8 cellular contexts compared by ENCODE assay signal in the genomic region with DNA sequence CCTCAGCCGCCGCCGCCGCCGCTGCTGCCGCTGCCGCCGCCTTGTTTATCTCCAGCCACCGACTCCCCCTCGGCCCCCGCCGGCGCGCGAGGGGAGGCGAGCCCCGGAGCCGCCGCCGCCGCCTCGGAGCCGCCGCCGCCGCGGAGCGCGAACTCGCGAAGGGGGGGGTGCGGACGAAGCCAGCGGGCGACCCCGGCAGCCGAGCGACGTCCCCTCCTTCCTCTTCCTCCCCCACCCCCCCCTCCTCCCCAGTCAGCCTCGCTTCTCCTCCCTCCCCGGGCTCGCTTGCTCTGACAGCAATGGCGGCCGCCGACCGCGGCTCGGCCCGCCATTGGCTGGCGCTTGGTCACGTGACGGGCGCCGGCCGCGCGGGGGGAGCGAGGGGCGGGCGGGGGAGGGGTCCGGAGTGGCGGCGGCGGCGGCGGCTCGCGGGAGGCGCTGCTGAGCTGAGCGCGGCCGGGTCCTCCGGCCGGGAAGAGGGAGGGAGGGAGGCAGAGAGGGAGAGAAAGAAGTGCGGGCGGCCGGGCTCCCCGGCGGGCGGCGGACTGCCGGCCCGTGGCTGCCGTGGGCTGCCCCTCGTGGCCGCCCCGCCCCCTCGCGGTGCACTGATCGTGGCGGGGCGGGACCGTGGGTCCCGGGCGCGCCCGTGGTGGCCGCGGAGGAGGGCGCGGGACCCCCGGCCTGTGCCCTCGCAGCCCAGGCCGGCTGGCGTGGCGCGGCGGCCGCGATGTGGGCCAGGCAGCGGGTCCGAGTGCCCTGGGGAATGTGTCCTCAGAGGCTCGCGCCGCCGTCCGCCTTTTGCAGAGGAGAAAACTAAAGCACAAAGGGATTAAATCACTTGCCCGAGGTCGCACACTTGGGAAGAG. TPM values are rescaled to one million over a fixed set of nuclear protein-coding genes. Genes with fewer than 3 reads are reported as not detected.
DNase-seq lines count a peak whose midpoint lies in the region; ATAC-seq and TF ChIP-seq lines count a peak whose summit lies in the region.

A gene (minus strand): TSS at position 301 of the 866 bp plus-strand sequence. CDS start 562 bp downstream, outside the sequence.

- peak within 1 kb of the TSS; percentile 51 to 95; a peak in 3 of 4 replicates for H4K8ac ChIP-seq in IMR-90 (ENCODE audit: low read depth in 2 of 2, low read length in 2 of 2)

- H3K9me3 Mint-ChIP-seq in activated T-cell treated with anti-CD3 and anti-CD28 coated beads, Interleukin-2, amount 50 U/mL, for 72 hours = no peaks in the 10 kb centered on the region

- H3K23ac ChIP-seq in IMR-90 (ENCODE audit: low read depth, low read length) = peak within 1 kb of the TSS; percentile 89

- WGBS in IMR-90 (ENCODE audit: extremely low coverage in 2 of 2, insufficient read length in 1 of 2), 2 experiments = 5% methylated on average over 27 of the region's 119 CpGs; no CpG with 5 or more reads in 1 of the 2 experiments
- WGBS in esophagus muscularis mucosa = under 1% methylated on average over 40 of the region's 119 CpGs

- H3K4me3 ChIP-seq in IMR-90 (ENCODE audit: insufficient read depth, low read depth, low read length) (peak within 1 kb of the TSS; percentile 58), Peyer's patch (peak within 1 kb of the TSS; percentile 67 to 97 (median 76)), esophagus muscularis mucosa (peak within 1 kb of the TSS; percentile 70 to 97 (median 76))

- H3K27me3 Mint-ChIP-seq in activated T-cell treated with anti-CD3 and anti-CD28 coated beads, Interleukin-2, amount 50 U/mL, for 72 hours (ENCODE audit: low read depth) = no peaks in the 10 kb centered on the region

- peak within 1 kb of the TSS; percentile 79 for H2BK5ac ChIP-seq in IMR-90 (ENCODE audit: low read depth, low read length, poor library complexity, severe bottlenecking)

- H3K14ac ChIP-seq in IMR-90 (replicated peaks; ENCODE audit: low read depth, low read length) = peak within 1 kb of the TSS; percentile 87

- TF ChIP-seq POLR2A in IMR-90 (IDR thresholded peaks at IDR 0.05; ENCODE audit: low read depth, low read length) (peak; percentile 57; the same call in 1 of the 2 replicates), Peyer's patch (IDR thresholded peaks at IDR 0.05) (peak in 1 of 2 donors; percentile 47), esophagus muscularis mucosa (IDR thresholded peaks at IDR 0.05; ENCODE audit: low read depth) (no peak)

- peak within 1 kb of the TSS; percentile 41 for H2BK20ac ChIP-seq in IMR-90 (ENCODE audit: low read depth, low read length)

- H3K9me3 ChIP-seq in IMR-90 (ENCODE audit: control insufficient read depth, insufficient read depth, low read length) (no peaks in the 10 kb centered on the region), Peyer's patch (no peaks in the 10 kb centered on the region), esophagus muscularis mucosa (no peaks in the 10 kb centered on the region)

- H3K4me2 ChIP-seq in IMR-90 (ENCODE audit: low read depth, low read length) = peak within 1 kb of the TSS; percentile 82

- in situ Hi-C loops in IMR-90 (cut with MboI; ENCODE audit: low sequenced_read_pairs) = no loop called here

- H3K4me1 Mint-ChIP-seq in activated T-cell treated with anti-CD3 and anti-CD28 coated beads, Interleukin-2, amount 50 U/mL, for 72 hours (ENCODE audit: low read depth) = peaks cover 48% of the 10 kb centered on the region

- H3K4ac ChIP-seq in IMR-90 (ENCODE audit: low read depth, low read length) = peak within 1 kb of the TSS; percentile 96

- TF ChIP-seq EP300 in esophagus muscularis mucosa (IDR thresholded peaks at IDR 0.05) = no peak

- H3K27me3 ChIP-seq in IMR-90 (ENCODE audit: control insufficient read depth, insufficient read depth, low read length) = no peaks in the 10 kb centered on the region
- no peaks in the 10 kb centered on the region for H3K27me3 ChIP-seq in Peyer's patch
- no peaks in the 10 kb centered on the region for H3K27me3 ChIP-seq in esophagus muscularis mucosa

- H2BK15ac ChIP-seq in IMR-90 (ENCODE audit: low read depth, low read length) = peak within 1 kb of the TSS; percentile 23; the same call in 1 of the 3 replicates

- H2AK9ac ChIP-seq in IMR-90 (replicated peaks; ENCODE audit: low read depth, low read length, poor library complexity) = peak within 1 kb of the TSS; percentile 95

- H3K27ac ChIP-seq in IMR-90 (ENCODE audit: insufficient read depth, low read length) (peak within 1 kb of the TSS; percentile 91), Peyer's patch (peak within 1 kb of the TSS; percentile 93 to 100 (median 96)), esophagus muscularis mucosa (replicated peaks in 1 of 4) (peak within 1 kb of the TSS; percentile 89 to 97 (median 95))

- H3K18ac ChIP-seq in IMR-90 (ENCODE audit: low read depth, low read length) = peak within 1 kb of the TSS; percentile 78

- H2BK120ac ChIP-seq in IMR-90 (ENCODE audit: low read depth, low read length) = peak within 1 kb of the TSS; percentile 75

- POLR2A ChIA-PET in IMR-90 (lab: Charles Lee; ENCODE audit: unreplicated experiment) = no interaction called here

- H3K79me1 ChIP-seq in IMR-90 (ENCODE audit: low read depth in 1 of 2, low read length in 2 of 2) = peaks cover 4 to 21% of the 10 kb centered on the region in 2 experiments; a peak in 3 of 4 replicates

- peaks cover 4% of the 10 kb centered on the region; the same call in 1 of the 2 replicates for H3K9me1 ChIP-seq in IMR-90 (ENCODE audit: insufficient read depth, low read length)

- H4K91ac ChIP-seq in IMR-90 (ENCODE audit: insufficient read depth, low read depth, low read length) = peak within 1 kb of the TSS; percentile 63

- DNase-seq in DMS 273 treated with DMSO at 0.1 percent for 48 hours (lab: John Stamatoyannopoulos, UW) = peak; percentile 63
- peak; percentile 78 for DNase-seq in IMR-90
- DNase-seq in Peyer's patch = peak; percentile 83 to 93 (median 93)
- peak; percentile 85 to 91 for DNase-seq in activated T-cell treated with anti-CD3 and anti-CD28 coated beads, Interleukin-2, amount 50 U/mL, for 72 hours
- DNase-seq in esophagus muscularis mucosa (ENCODE audit: extremely low spot score) = peak; percentile 97
- peak; percentile 88 for DNase-seq in myocyte (ENCODE audit: low read depth)
- peak; percentile 69 to 87 for DNase-seq in stimulated activated CD8-positive, alpha-beta memory T cell treated with anti-CD3 and anti-CD28 coated beads, Interleukin-7, amount 100 ng/mL, for 4 hours (ENCODE audit: low read depth in 2 of 2)

- no TSS peak for BruUV-seq in IMR-90 (replicated peaks; lab: Mats Ljungman, UMichigan)

- H3K4me3 Mint-ChIP-seq in activated T-cell treated with anti-CD3 and anti-CD28 coated beads, Interleukin-2, amount 50 U/mL, for 72 hours = peak within 1 kb of the TSS; percentile 97

- peak within 1 kb of the TSS; percentile 93 for H2AFZ ChIP-seq in IMR-90 (replicated peaks; ENCODE audit: low read length, poor library complexity)

- H3K4me1 ChIP-seq in IMR-90 (ENCODE audit: control insufficient read depth, insufficient read depth, low read length) (0 out of 2 replicates have a peak, but pooled peaks cover 1% of the 10 kb centered on the region), Peyer's patch (peaks cover 0 to 25% (median 5%) of the 10 kb centered on the region in 4 donors), esophagus muscularis mucosa (peaks cover 32 to 42% (median 36%) of the 10 kb centered on the region in 4 donors)

- intact Hi-C loops in IMR-90 (cut with micrococcal nuclease) = loop anchor here (1.0 to 5.0 kb wide), 7 partner anchors 105 to 415 kb away; no protein-coding TSS in a partner anchor
- intact Hi-C loops in esophagus muscularis mucosa (cut with DNase I) = loop anchor here (2.0 to 5.0 kb wide), 2 partner anchors 250 to 321 kb away; no protein-coding TSS in a partner anchor

- peak; percentile 49 for TF ChIP-seq CTCF in IMR-90 (conservative IDR thresholded peaks at IDR 0.05; ENCODE audit: low read depth, low read length)
- peak in 5 of 6 experiments; percentile 16 to 49 (median 39) for TF ChIP-seq CTCF in Peyer's patch (IDR thresholded peaks at IDR 0.05)
- peak; percentile 49 to 64 (median 53) for TF ChIP-seq CTCF in esophagus muscularis mucosa (IDR thresholded peaks at IDR 0.05)

- CTCF ChIA-PET in IMR-90 (lab: Yijun Ruan, JAX) = interaction anchor here (0.6 to 0.7 kb wide), 2 partner anchors 40 to 99 kb away, joined by 3 read pairs; no protein-coding TSS in a partner anchor

- TF ChIP-seq RAD21 in IMR-90 (IDR thresholded peaks at IDR 0.05; ENCODE audit: low read length) = peak; percentile 66

- peak within 1 kb of the TSS; percentile 43; the same call in 1 of the 2 replicates for H3K56ac ChIP-seq in IMR-90 (ENCODE audit: extremely low read depth, insufficient read depth, low read length)

- ATAC-seq in GM21526 (IDR thresholded peaks at IDR 0.05; ENCODE audit: low FRiP score, unreplicated experiment) = peak; percentile 61
- peak; percentile 95 for ATAC-seq in IMR-90 (ENCODE audit: low read depth)
- ATAC-seq in activated T-cell treated with anti-CD3 and anti-CD28 coated beads, Interleukin-2, amount 50 U/mL, for 72 hours (replicated peaks in 1 of 2) = peak; percentile 84 to 85

- dilution Hi-C loops in IMR-90 (cut with HindIII; ENCODE audit: low sequenced_read_pairs, unreplicated experiment) = no loop called here

- H3K27ac Mint-ChIP-seq in activated T-cell treated with anti-CD3 and anti-CD28 coated beads, Interleukin-2, amount 50 U/mL, for 72 hours = peak within 1 kb of the TSS; percentile 98

- peak within 1 kb of the TSS; percentile 84 for H3K9ac ChIP-seq in IMR-90 (ENCODE audit: low read depth, low read length)

- peak within 1 kb of the TSS; percentile 91 for H4K5ac ChIP-seq in IMR-90 (ENCODE audit: low read depth, low read length)

- H2AK5ac ChIP-seq in IMR-90 (ENCODE audit: low read depth, low read length) = peak within 1 kb of the TSS; percentile 80

- H4K20me1 ChIP-seq in IMR-90 (ENCODE audit: insufficient read depth, low read length) = peaks cover 41% of the 10 kb centered on the region

- H3K36me3 ChIP-seq in IMR-90 (ENCODE audit: control insufficient read depth, insufficient read depth, low read length) (no peaks in the 10 kb centered on the region), Peyer's patch (no peaks in the 10 kb centered on the region), esophagus muscularis mucosa (no peaks in the 10 kb centered on the region)

- peaks cover 1 to 7% of the 10 kb centered on the region in 2 donors for H3K36me3 Mint-ChIP-seq in activated T-cell treated with anti-CD3 and anti-CD28 coated beads, Interleukin-2, amount 50 U/mL, for 72 hours (ENCODE audit: insufficient read depth in 2 of 2)

TF ChIP-seq in IMR-90, 13 proteins besides CTCF, POLR2A, EP300 and RAD21 (continues in another document):
- TF ChIP-seq MXI1 (IDR thresholded peaks at IDR 0.05; ENCODE audit: borderline replicate concordance, low read depth, low read length) = peak; percentile 69; the same call in 1 of the 2 replicates

RNA-seq across cellular contexts. Expression of the gene that starts here (rescaled TPM):
- 49.1 and 93.3 TPM in 2 replicates for total RNA-seq in IMR-90 (2012; rRNA removed)
- polyA plus RNA-seq in IMR-90 (2012; rRNA removed) = 17.9 and 18.1 TPM in 2 replicates
- 7.7 and 9.4 TPM in 2 replicates for polyA plus RNA-seq in IMR-90 (2012; cell fraction: cytosol; rRNA removed)
- polyA plus RNA-seq in IMR-90 (2012; cell fraction: nucleus; rRNA removed; ENCODE audit: low replicate concordance) = 15.3 and 42.2 TPM in 2 replicates
- 100 to 1,000 TPM; 127 to 181 (median 145) TPM for total RNA-seq in Peyer's patch
- 10 to 100 TPM; 72.8 to 74.5 TPM for total RNA-seq in activated T-cell treated with anti-CD3 and anti-CD28 coated beads, Interleukin-2, amount 50 U/mL, for 72 hours
- 100 to 1,000 TPM; 141 to 350 (median 175) TPM for total RNA-seq in esophagus muscularis mucosa
- 80.2 and 83.0 TPM in 2 replicates for total RNA-seq in myocyte
- 22.7 TPM for polyA plus RNA-seq in myocyte (2012)

Comparison
In these comparisons a context has a peak if more than half of its experiments do, and no peak if none do; other contexts are left out.
1. Peak in every context shown above with its lines: DNase-seq, ATAC-seq, H3K4me3 ChIP-seq and H3K27ac ChIP-seq.